ENCODE assay signal across 15 cellular contexts in the genomic region with DNA sequence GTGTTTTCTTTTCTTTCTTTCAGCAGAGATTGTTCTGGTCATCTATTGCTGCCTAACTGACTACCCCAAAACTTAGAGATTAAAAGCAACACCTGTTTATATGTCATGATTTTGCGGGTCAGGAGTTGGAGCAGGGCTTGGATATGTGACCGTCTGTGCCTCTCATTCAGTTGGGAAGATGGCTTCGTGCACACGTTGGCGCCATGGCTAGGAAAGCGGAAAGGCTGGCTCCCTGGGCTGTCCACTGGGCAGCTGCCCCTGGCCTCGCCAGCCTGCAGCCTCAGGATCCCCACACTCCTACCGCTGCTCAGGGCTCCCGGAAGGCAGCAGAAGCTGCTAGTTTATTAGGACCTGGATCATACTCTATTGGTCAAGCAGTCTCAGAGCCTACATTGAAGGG.
DNase-seq lines count a peak whose midpoint lies in the region; ATAC-seq and TF ChIP-seq lines count a peak whose summit lies in the region.
"Had no signal": no experiment of that assay in that cellular context is flagged by ENCODE, and none has a peak within 500 bp of the region (broad histone marks: within the 10 kb centered on the region; RNA-seq: fewer than 3 reads in every experiment).

No MANE protein-coding gene starts in this region.

- H3K9ac ChIP-seq in SK-N-SH (no peak overlapping the region), GM23248 (no peak overlapping the region)

- POLR2A ChIA-PET in SK-N-SH (lab: Yijun Ruan, JAX), result no interaction called here

- in situ Hi-C loops in GM23248 (cut with MboI), result no loop called here

- H3F3A ChIP-seq in SK-N-SH (replicated peaks; ENCODE audit: insufficient read depth), result no peaks in the 10 kb centered on the region
- H3F3A ChIP-seq in GM23248 (ENCODE audit: insufficient read depth), result no peaks in the 10 kb centered on the region

- no peaks in the 10 kb centered on the region for H3K36me3 ChIP-seq in SK-N-SH (replicated peaks in 1 of 2; ENCODE audit: control insufficient read depth in 1 of 2, insufficient read depth in 2 of 2, low read length in 1 of 2)
- no peaks in the 10 kb centered on the region for H3K36me3 ChIP-seq in lung (ENCODE audit: control insufficient read depth in 2 of 2, insufficient read depth in 2 of 2, low read length in 2 of 2)
- H3K36me3 ChIP-seq in GM23248 (ENCODE audit: low read depth), result no peaks in the 10 kb centered on the region
- no peaks in the 10 kb centered on the region for H3K36me3 ChIP-seq in left lung

- no peak overlapping the region for H2AFZ ChIP-seq in SK-N-SH (ENCODE audit: low read depth)
- H2AFZ ChIP-seq in GM23248, result no peak overlapping the region

- no peaks in the 10 kb centered on the region for H3K9me2 ChIP-seq in SK-N-SH
- H3K9me2 ChIP-seq in GM23248 (ENCODE audit: insufficient read depth), result no peaks in the 10 kb centered on the region

- ATAC-seq in SK-N-SH treated with all-trans-retinoic acid at 6 μM for 48 hours (no peak), lung (ENCODE audit: insufficient read depth, low FRiP score) (no peak), HG03095 (IDR thresholded peaks at IDR 0.05; ENCODE audit: unreplicated experiment) (no peak), left lung (no peak)
- ATAC-seq: A549; CD8-positive, alpha-beta T cell had no signal

- no peak for TF ChIP-seq RAD21 in SK-N-SH (IDR thresholded peaks at IDR 0.05; ENCODE audit: low read length)

- DNase-seq in SK-N-SH, result peak; percentile 6
- peak; percentile 52 for DNase-seq in coronary artery (ENCODE audit: low spot score)
- peak; percentile 24 for DNase-seq in lung (ENCODE audit: low spot score)
- no peak for DNase-seq in GM23248
- DNase-seq in left lung, result no peak
- DNase-seq: AML-193, Calu3, DMS79 treated with DMSO at 0.1 percent for 48 hours, GF-D8, HCEC 1CT had no signal

- H3K4me1 ChIP-seq in SK-N-SH (ENCODE audit: control insufficient read depth in 1 of 2, insufficient read depth in 2 of 2, low read depth in 1 of 2, low read length in 1 of 2) (peaks cover 0 to 5% of the 10 kb centered on the region in 2 experiments; a peak in 1 of 4 replicates), lung (ENCODE audit: control insufficient read depth in 2 of 2, insufficient read depth in 2 of 2, low read length in 2 of 2) (no peaks in the 10 kb centered on the region), GM23248 (ENCODE audit: insufficient read depth) (no peaks in the 10 kb centered on the region), left lung (no peaks in the 10 kb centered on the region)
- H3K4me1 ChIP-seq: A549 had no signal

- TF ChIP-seq EP300 in SK-N-SH (IDR thresholded peaks at IDR 0.05; ENCODE audit: borderline replicate concordance in 1 of 2, low read depth in 1 of 2, low read length in 1 of 2), result no peak

- no peak overlapping the region for H3K4me2 ChIP-seq in SK-N-SH
- H3K4me2 ChIP-seq in GM23248 (ENCODE audit: unreplicated experiment), result no peak overlapping the region
- H3K4me2 ChIP-seq: A549 had no signal

- H3K27me3 ChIP-seq in SK-N-SH (ENCODE audit: insufficient read depth) (no peaks in the 10 kb centered on the region), lung (ENCODE audit: control insufficient read depth, insufficient read depth) (no peaks in the 10 kb centered on the region), GM23248 (replicated peaks; ENCODE audit: insufficient read depth) (no peaks in the 10 kb centered on the region), left lung (no peaks in the 10 kb centered on the region)

- H4K20me1 ChIP-seq in SK-N-SH (ENCODE audit: insufficient read depth) (no peaks in the 10 kb centered on the region), GM23248 (ENCODE audit: insufficient read depth) (no peaks in the 10 kb centered on the region)

- H3K79me2 ChIP-seq in SK-N-SH (ENCODE audit: insufficient read depth) (no peaks in the 10 kb centered on the region), GM23248 (ENCODE audit: insufficient read depth) (no peaks in the 10 kb centered on the region)

- intact Hi-C loops in left lung (cut with DNase I), result no loop called here

- H3K27ac ChIP-seq in SK-N-SH (ENCODE audit: low read depth in 2 of 2, low read length in 1 of 2), result no peak overlapping the region
- H3K27ac ChIP-seq in coronary artery, result no peak overlapping the region
- H3K27ac ChIP-seq in lung (ENCODE audit: low read depth in 1 of 2, low read length in 1 of 2), result no peak overlapping the region
- H3K27ac ChIP-seq in GM23248, result no peak overlapping the region
- H3K27ac ChIP-seq in left lung, result no peak overlapping the region
- H3K27ac ChIP-seq: 22Rv1, A549 had no signal

- TF ChIP-seq CTCF in SK-N-SH (IDR thresholded peaks at IDR 0.05) (no peak), coronary artery (IDR thresholded peaks at IDR 0.05) (no peak), lung (IDR thresholded peaks at IDR 0.05; ENCODE audit: control extremely low read depth, extremely low read depth) (no peak), left lung (IDR thresholded peaks at IDR 0.05) (no peak)

- CTCF ChIA-PET in SK-N-SH (lab: Yijun Ruan, JAX), result no interaction called here

- H3K9me3 ChIP-seq in SK-N-SH, result no peaks in the 10 kb centered on the region
- H3K9me3 ChIP-seq in lung (ENCODE audit: control insufficient read depth in 2 of 2, insufficient read depth in 1 of 2, low read length in 1 of 2), result peaks cover 0 to 2% of the 10 kb centered on the region in 2 donors
- no peaks in the 10 kb centered on the region for H3K9me3 ChIP-seq in GM23248 (ENCODE audit: low read depth)
- H3K9me3 ChIP-seq in left lung, result no peaks in the 10 kb centered on the region
- H3K9me3 ChIP-seq: A549 had no signal

- WGBS in SK-N-SH (ENCODE audit: low lambda C conversion rate), result 69% methylated on average over 9 of the region's 9 CpGs
- 91 to 94% methylated on average over 9 of the region's 9 CpGs for WGBS in lung, 2 donors
- WGBS in GM23248 (ENCODE audit: low coverage in 1 of 2, low lambda C conversion rate in 2 of 2, missing lambda C conversion rate in 2 of 2), 2 experiments, result 66 to 70% methylated on average over 9 of the region's 9 CpGs

- H3K4me3 ChIP-seq in SK-N-SH (ENCODE audit: low read depth in 2 of 2, low read length in 1 of 2) (no peak overlapping the region), coronary artery (no peak overlapping the region), lung (no peak overlapping the region), GM23248 (no peak overlapping the region), left lung (no peak overlapping the region)
- H3K4me3 ChIP-seq: A549 had no signal

TF ChIP-seq in SK-N-SH, 30 proteins besides CTCF, POLR2A, EP300 and RAD21 (continues in another document):
- TF ChIP-seq RXRA (IDR thresholded peaks at IDR 0.05; ENCODE audit: borderline replicate concordance, low read depth) (no peak), FOXM1 (IDR thresholded peaks at IDR 0.05; ENCODE audit: low read depth) (no peak), SIN3A (IDR thresholded peaks at IDR 0.05; ENCODE audit: borderline replicate concordance, low read depth, low read length) (no peak), FOSL2 (IDR thresholded peaks at IDR 0.05; ENCODE audit: borderline replicate concordance, low read depth) (no peak), RFX5 (IDR thresholded peaks at IDR 0.05; ENCODE audit: low read length) (no peak), NRF1 (IDR thresholded peaks at IDR 0.05; ENCODE audit: low read depth, low read length) (no peak), EZH2phosphoT487 (IDR thresholded peaks at IDR 0.05; ENCODE audit: borderline replicate concordance, low read depth) (no peak), GATA2 (CRISPR knock-in tag; IDR thresholded peaks at IDR 0.05) (no peak), SMC3 (IDR thresholded peaks at IDR 0.05; ENCODE audit: low read depth, low read length) (no peak)
- TF ChIP-seq, protein P1, sequence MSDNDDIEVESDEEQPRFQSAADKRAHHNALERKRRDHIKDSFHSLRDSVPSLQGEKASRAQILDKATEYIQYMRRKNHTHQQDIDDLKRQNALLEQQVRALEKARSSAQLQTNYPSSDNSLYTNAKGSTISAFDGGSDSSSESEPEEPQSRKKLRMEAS (IDR thresholded peaks at IDR 0.05; ENCODE audit: low read depth), result no peak

TF ChIP-seq in SK-N-SH treated with all-trans-retinoic acid at 6 μM for 48 hours, 23 proteins besides CTCF, POLR2A, EP300 and RAD21 (continues in another document):
- TF ChIP-seq TCF4 (CRISPR knock-in tag; IDR thresholded peaks at IDR 0.05; ENCODE audit: borderline replicate concordance) (no peak), ZNF8 (CRISPR knock-in tag; IDR thresholded peaks at IDR 0.05) (no peak), ZC3H10 (CRISPR knock-in tag; IDR thresholded peaks at IDR 0.05) (no peak)
- TF ChIP-seq, protein P2, sequence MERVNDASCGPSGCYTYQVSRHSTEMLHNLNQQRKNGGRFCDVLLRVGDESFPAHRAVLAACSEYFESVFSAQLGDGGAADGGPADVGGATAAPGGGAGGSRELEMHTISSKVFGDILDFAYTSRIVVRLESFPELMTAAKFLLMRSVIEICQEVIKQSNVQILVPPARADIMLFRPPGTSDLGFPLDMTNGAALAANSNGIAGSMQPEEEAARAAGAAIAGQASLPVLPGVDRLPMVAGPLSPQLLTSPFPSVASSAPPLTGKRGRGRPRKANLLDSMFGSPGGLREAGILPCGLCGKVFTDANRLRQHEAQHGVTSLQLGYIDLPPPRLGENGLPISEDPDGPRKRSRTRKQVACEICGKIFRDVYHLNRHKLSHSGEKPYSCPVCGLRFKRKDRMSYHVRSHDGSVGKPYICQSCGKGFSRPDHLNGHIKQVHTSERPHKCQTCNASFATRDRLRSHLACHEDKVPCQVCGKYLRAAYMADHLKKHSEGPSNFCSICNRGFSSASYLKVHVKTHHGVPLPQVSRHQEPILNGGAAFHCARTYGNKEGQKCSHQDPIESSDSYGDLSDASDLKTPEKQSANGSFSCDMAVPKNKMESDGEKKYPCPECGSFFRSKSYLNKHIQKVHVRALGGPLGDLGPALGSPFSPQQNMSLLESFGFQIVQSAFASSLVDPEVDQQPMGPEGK (CRISPR knock-in tag; IDR thresholded peaks at IDR 0.05; ENCODE audit: borderline replicate concordance), result no peak

Comparison
In these comparisons a context has a peak if more than half of its experiments do, and no peak if none do; other contexts are left out.
1. DNase-seq: peak in SK-N-SH (single experiment), coronary artery (single experiment) and lung (single experiment); none in GM23248 (single experiment) and left lung (0 of 2).